Comparison of ENCODE assay signal across 8 cellular contexts in genomic region chr16:67428146-67428731, GRCh38. TPM values are rescaled to one million over a fixed set of nuclear protein-coding genes. Genes with fewer than 3 reads are reported as not detected.
DNase-seq lines count a peak whose midpoint lies in the region; ATAC-seq and TF ChIP-seq lines count a peak whose summit lies in the region.

No MANE protein-coding gene starts in this region.

- no peaks in the 10 kb centered on the region for H3K36me3 ChIP-seq in lung (ENCODE audit: control insufficient read depth in 2 of 2, insufficient read depth in 2 of 2, low read length in 2 of 2)

- H3K4me3 ChIP-seq in coronary artery: no peak overlapping the region
- no peak overlapping the region for H3K4me3 ChIP-seq in lung

- H3K9me3 ChIP-seq in lung (ENCODE audit: control insufficient read depth in 2 of 2, insufficient read depth in 1 of 2, low read length in 1 of 2): no peaks in the 10 kb centered on the region

- no peaks in the 10 kb centered on the region for H3K27me3 ChIP-seq in lung (ENCODE audit: control insufficient read depth, insufficient read depth)

- peak; percentile 27 for ATAC-seq in lung (ENCODE audit: insufficient read depth, low FRiP score)
- no peak for ATAC-seq in HG02678 (IDR thresholded peaks at IDR 0.05; ENCODE audit: unreplicated experiment)

- peaks cover 0 to 8% of the 10 kb centered on the region in 2 donors for H3K4me1 ChIP-seq in lung (ENCODE audit: control insufficient read depth in 2 of 2, insufficient read depth in 2 of 2, low read length in 2 of 2)

- TF ChIP-seq CTCF in AG09319 (IDR thresholded peaks at IDR 0.05; ENCODE audit: low read depth, low read length) (peak; percentile 93), GM20000 (IDR thresholded peaks at IDR 0.05; ENCODE audit: extremely low read depth, missing control alignments) (peak; percentile 87), coronary artery (IDR thresholded peaks at IDR 0.05) (peak; percentile 63), lung (IDR thresholded peaks at IDR 0.05; ENCODE audit: control extremely low read depth, extremely low read depth) (peak; percentile 67)

- H3K27ac ChIP-seq in coronary artery (no peak overlapping the region), lung (ENCODE audit: low read depth in 1 of 2, low read length in 1 of 2) (no peak overlapping the region)

- no peak for DNase-seq in AG09319 (ENCODE audit: extremely low read depth, low read depth)
- peak; percentile 85 for DNase-seq in GM20000 (ENCODE audit: low spot score)
- DNase-seq in NCI-H226: peak; percentile 20
- DNase-seq in activated CD4-positive, alpha-beta T cell treated with anti-CD3 and anti-CD28 coated beads for 48 hours: peak; percentile 73
- no peak for DNase-seq in coronary artery (ENCODE audit: low spot score)
- peak; percentile 68 for DNase-seq in lung (ENCODE audit: low spot score)
- peak; percentile 79 for DNase-seq in stimulated activated CD8-positive, alpha-beta memory T cell treated with anti-CD3 and anti-CD28 coated beads, Interleukin-4, amount 100 ng/mL, for 48 hours

- 20 to 30% methylated on average over 11 of the region's 11 CpGs for WGBS in lung, 2 donors

RNA-seq across cellular contexts. Expression of gene HSD11B2, which starts 2.7 kb away (rescaled TPM):
- 1 to 10 TPM; 6.5 to 6.8 TPM for total RNA-seq in lung
- polyA plus RNA-seq in lung: 10 to 100 TPM in 1 of 2 donors, 1 to 10 TPM in 1; 2.6 to 39.8 TPM

RNA-seq across cellular contexts. Expression of gene ZDHHC1, which starts 12.0 kb away (rescaled TPM):
- 10 to 100 TPM; 14.9 to 31.8 TPM for total RNA-seq in lung
- 10 to 100 TPM; 10.9 to 27.4 TPM for polyA plus RNA-seq in lung

RNA-seq across cellular contexts. Expression of gene TPPP3, which starts 34.9 kb away (rescaled TPM):
- total RNA-seq in lung: 100 to 1,000 TPM; 183 to 371 TPM
- 100 to 1,000 TPM; 164 to 186 TPM for polyA plus RNA-seq in lung

RNA-seq across cellular contexts. Expression of gene ATP6V0D1, which starts 52.7 kb away (rescaled TPM):
- 100 to 1,000 TPM in 1 of 2 donors, 10 to 100 TPM in 1; 87.2 to 185 TPM for total RNA-seq in lung
- polyA plus RNA-seq in lung: 100 to 1,000 TPM in 1 of 2 donors, 10 to 100 TPM in 1; 39.6 to 249 TPM

RNA-seq across cellular contexts. Expression of gene AGRP, which starts 55.1 kb away (rescaled TPM):
- total RNA-seq in lung: 1 to 10 TPM in 1 of 2 donors, not detected in 1; 1.4 TPM
- 1 to 10 TPM in 1 of 2 donors, under 1 TPM in 1; 0.97 to 8.3 TPM for polyA plus RNA-seq in lung

Comparison
In these comparisons a context has a peak if more than half of its experiments do, and no peak if none do; other contexts are left out.
1. DNase-seq: peak in GM20000 (single experiment), NCI-H226 (single experiment), activated CD4-positive, alpha-beta T cell treated with anti-CD3 and anti-CD28 coated beads for 48 hours (single experiment), lung (single experiment) and stimulated activated CD8-positive, alpha-beta memory T cell treated with anti-CD3 and anti-CD28 coated beads, Interleukin-4, amount 100 ng/mL, for 48 hours (single experiment); none in AG09319 (single experiment) and coronary artery (single experiment).
2. Peak in every context shown above with its lines, with median percentiles within 50 percentile points of each other: CTCF ChIP-seq.